12 cellular contexts compared by ENCODE assay signal in genomic region chr22:42655693-42656092, GRCh38. TPM values are rescaled to one million over a fixed set of nuclear protein-coding genes. Genes with fewer than 3 reads are reported as not detected.
DNase-seq lines count a peak whose midpoint lies in the region; ATAC-seq and TF ChIP-seq lines count a peak whose summit lies in the region.
"Had no signal": no experiment of that assay in that cellular context is flagged by ENCODE, and none has a peak within 500 bp of the region (broad histone marks: within the 10 kb centered on the region; RNA-seq: fewer than 3 reads in every experiment).

No MANE protein-coding gene starts in this region.

- H3K4me1 ChIP-seq in mesendoderm (ENCODE audit: control insufficient read depth, low read depth, low read length) (no peaks in the 10 kb centered on the region), trophoblast cell (ENCODE audit: control insufficient read depth in 1 of 2, insufficient read depth in 2 of 2, low read length in 2 of 2) (peaks cover 6 to 8% of the 10 kb centered on the region in 2 experiments)
- H3K4me1 ChIP-seq: SJCRH30 had no signal

- no peak overlapping the region for H4K12ac ChIP-seq in trophoblast cell (ENCODE audit: low read depth, low read length)

- H4K91ac ChIP-seq in trophoblast cell (ENCODE audit: low read depth, low read length), result no peak overlapping the region

- H3K4me3 ChIP-seq in GM12864 (ENCODE audit: low read depth, low read length), result no peak overlapping the region
- H3K4me3 ChIP-seq in mesendoderm (ENCODE audit: low read length), result no peak overlapping the region
- no peak overlapping the region for H3K4me3 ChIP-seq in trophoblast cell (ENCODE audit: low read depth, low read length)
- H3K4me3 ChIP-seq: SJCRH30, upper lobe of left lung had no signal

- H4K8ac ChIP-seq in mesendoderm (ENCODE audit: low read depth, low read length), result no peak overlapping the region
- H4K8ac ChIP-seq in trophoblast cell (ENCODE audit: low read depth, low read length), result no peak overlapping the region

- ATAC-seq in HG03097 (IDR thresholded peaks at IDR 0.05; ENCODE audit: low FRiP score, unreplicated experiment) (peak; percentile 48), GM21528 (IDR thresholded peaks at IDR 0.05; ENCODE audit: low FRiP score, unreplicated experiment) (no peak)
- ATAC-seq: activated CD8-positive, alpha-beta T cell treated with anti-CD3 and anti-CD28 coated beads for 36 hours had no signal

- H2BK15ac ChIP-seq in mesendoderm (replicated peaks; ENCODE audit: low read depth), result no peak overlapping the region

- H3K4ac ChIP-seq in mesendoderm (ENCODE audit: low read depth, low read length) (no peak overlapping the region), trophoblast cell (ENCODE audit: low read depth, low read length) (no peak overlapping the region)

- no peak overlapping the region for H4K5ac ChIP-seq in mesendoderm (ENCODE audit: low read length)

- H3K18ac ChIP-seq in mesendoderm (ENCODE audit: low read length), result no peak overlapping the region
- H3K18ac ChIP-seq in trophoblast cell (ENCODE audit: low read length), result no peak overlapping the region

- no peaks in the 10 kb centered on the region for H3K79me1 ChIP-seq in mesendoderm (ENCODE audit: low read length)
- peaks cover 5% of the 10 kb centered on the region for H3K79me1 ChIP-seq in trophoblast cell (ENCODE audit: low read length)

- H3K79me2 ChIP-seq in mesendoderm (ENCODE audit: control insufficient read depth, insufficient read depth, low read length) (no peaks in the 10 kb centered on the region), trophoblast cell (ENCODE audit: control insufficient read depth, insufficient read depth, low read length, poor library complexity) (no peaks in the 10 kb centered on the region)

- H2BK5ac ChIP-seq in mesendoderm (ENCODE audit: low read length) (no peak overlapping the region), trophoblast cell (ENCODE audit: low read depth, low read length, poor library complexity) (no peak overlapping the region)

- H3K4me2 ChIP-seq in mesendoderm (ENCODE audit: low read length) (no peak overlapping the region), trophoblast cell (ENCODE audit: low read length) (no peak overlapping the region)

- H2AFZ ChIP-seq in trophoblast cell (ENCODE audit: insufficient read depth, low read length, poor library complexity), result no peak overlapping the region

- no peaks in the 10 kb centered on the region for H3K36me3 ChIP-seq in mesendoderm (ENCODE audit: control insufficient read depth, insufficient read depth, low read length)
- no peaks in the 10 kb centered on the region for H3K36me3 ChIP-seq in trophoblast cell (ENCODE audit: control insufficient read depth in 1 of 2, insufficient read depth in 2 of 2, low read length in 2 of 2)
- H3K36me3 ChIP-seq: SJCRH30, upper lobe of left lung had no signal

- no peak for TF ChIP-seq CTCF in GM12864 (IDR thresholded peaks at IDR 0.05; ENCODE audit: low read depth, low read length, missing control alignments)

- H2AK5ac ChIP-seq in mesendoderm (ENCODE audit: low read length) (no peak overlapping the region), trophoblast cell (ENCODE audit: low read length) (no peak overlapping the region)

- no peak overlapping the region for H3K14ac ChIP-seq in trophoblast cell (ENCODE audit: low read length)

- H3K27ac ChIP-seq in mesendoderm (ENCODE audit: low read depth, low read length) (no peak overlapping the region), trophoblast cell (ENCODE audit: low read depth, low read length) (no peak overlapping the region)
- H3K27ac ChIP-seq: SJCRH30, upper lobe of left lung had no signal

- peak; percentile 61 for DNase-seq in GM12864 (ENCODE audit: low read depth)
- DNase-seq in NCI-H345 treated with DMSO at 0.1 percent for 48 hours (lab: John Stamatoyannopoulos, UW; ENCODE audit: unreplicated experiment), result peak; percentile 73
- DNase-seq in mesendoderm, result peak; percentile 53
- no peak for DNase-seq in trophoblast cell
- DNase-seq in Kasumi-1 (lab: John Stamatoyannopoulos, UW), result no peak
- DNase-seq in kidney tubule cell (ENCODE audit: low spot score), result no peak
- DNase-seq: activated CD8-positive, alpha-beta T cell treated with anti-CD3 and anti-CD28 coated beads for 36 hours; DMS79; upper lobe of left lung had no signal

- peaks cover 2% of the 10 kb centered on the region for H3K9me3 ChIP-seq in trophoblast cell (ENCODE audit: insufficient read depth, low read depth, low read length)
- H3K9me3 ChIP-seq: SJCRH30, upper lobe of left lung had no signal

- H3K23ac ChIP-seq in mesendoderm (ENCODE audit: low read length) (no peak overlapping the region), trophoblast cell (ENCODE audit: low read length) (no peak overlapping the region)

- H2BK120ac ChIP-seq in mesendoderm (ENCODE audit: low read depth, low read length), result no peak overlapping the region
- no peak overlapping the region for H2BK120ac ChIP-seq in trophoblast cell (ENCODE audit: insufficient read depth, low read length, poor library complexity)

- H3K9ac ChIP-seq in mesendoderm (ENCODE audit: low read length) (no peak overlapping the region), trophoblast cell (ENCODE audit: low read length) (no peak overlapping the region)

- no peak overlapping the region for H3K56ac ChIP-seq in mesendoderm (ENCODE audit: low read length)

- H3K27me3 ChIP-seq in mesendoderm (ENCODE audit: insufficient read depth, low read length, poor library complexity), result no peaks in the 10 kb centered on the region
- no peaks in the 10 kb centered on the region for H3K27me3 ChIP-seq in trophoblast cell (ENCODE audit: insufficient read depth, low read length)
- H3K27me3 ChIP-seq: upper lobe of left lung had no signal

- H2BK12ac ChIP-seq in trophoblast cell (ENCODE audit: low read length), result no peak overlapping the region

- no CpG with 5 or more reads among the region's 9 CpGs for WGBS in mesendoderm (ENCODE audit: extremely low coverage, insufficient coverage, low lambda C conversion rate)
- WGBS in trophoblast cell (ENCODE audit: extremely low coverage, insufficient coverage, insufficient read length), result no CpG with 5 or more reads among the region's 9 CpGs

RNA-seq across cellular contexts. Expression of gene CYB5R3, which starts 6.5 kb away (rescaled TPM):
- polyA plus RNA-seq in mesendoderm (2013, experiment 1 of 2), result 96.2 TPM
- polyA plus RNA-seq in mesendoderm (2013, experiment 2 of 2), result 99.0 TPM
- polyA plus RNA-seq in trophoblast cell (2013), result 155 and 156 TPM in 2 replicates

RNA-seq across cellular contexts. Expression of gene ATP5MGL, which starts 15.3 kb away (rescaled TPM):
- polyA plus RNA-seq in mesendoderm (2013, experiment 1 of 2), result not detected
- polyA plus RNA-seq in mesendoderm (2013, experiment 2 of 2), result not detected
- not detected in 2 replicates for polyA plus RNA-seq in trophoblast cell (2013)

RNA-seq across cellular contexts. Expression of gene POLDIP3, which starts 41.0 kb away (rescaled TPM):
- polyA plus RNA-seq in mesendoderm (2013, experiment 1 of 2), result 48.7 TPM
- polyA plus RNA-seq in mesendoderm (2013, experiment 2 of 2), result 47.6 TPM
- polyA plus RNA-seq in trophoblast cell (2013), result 43.3 and 46.1 TPM in 2 replicates

Comparison
In these comparisons a context has a peak if more than half of its experiments do, and no peak if none do; other contexts are left out.
1. DNase-seq: peak in GM12864 (single experiment), NCI-H345 treated with DMSO at 0.1 percent for 48 hours (single experiment) and mesendoderm (single experiment); none in trophoblast cell (0 of 2), Kasumi-1 (0 of 2) and kidney tubule cell (single experiment).